Comparison of ENCODE assay signal across 8 cellular contexts in genomic region chr3:196637941-196638340, GRCh38. TPM values are rescaled to one million over a fixed set of nuclear protein-coding genes. Genes with fewer than 3 reads are reported as not detected.
A peak's percentile ranks its signal among the peaks of the same experiment; 100 is the strongest.
DNase-seq lines count a peak whose midpoint lies in the region; ATAC-seq and TF ChIP-seq lines count a peak whose summit lies in the region.
"Not testable (repeated sequence)": the region's sequence is repeated elsewhere in the genome, so short reads cannot be mapped to it uniquely, and the experiment has no call there.
"Had no signal": no experiment of that assay in that cellular context is flagged by ENCODE, and none has a peak within 500 bp of the region (broad histone marks: within the 10 kb centered on the region; RNA-seq: fewer than 3 reads in every experiment).

No MANE protein-coding gene starts in this region.

- H3K4me1 ChIP-seq in Loucy (ENCODE audit: insufficient read depth, low read length, poor library complexity, severe bottlenecking), result peaks cover 54% of the 10 kb centered on the region
- H3K4me1 ChIP-seq in left ventricle myocardium inferior, result peaks cover 38% of the 10 kb centered on the region

- H3K4me1 Mint-ChIP-seq in CD4-positive, alpha-beta T cell (ENCODE audit: low read depth), result peaks cover 79% of the 10 kb centered on the region
- peaks cover 77% of the 10 kb centered on the region for H3K4me1 Mint-ChIP-seq in activated CD4-positive, alpha-beta T cell treated with anti-CD3 and anti-CD28 coated beads, Interleukin-2, amount 10 ng/mL, durations not matched to agents 7 days and 5 days
- peaks cover 50% of the 10 kb centered on the region for H3K4me1 Mint-ChIP-seq in activated naive CD8-positive, alpha-beta T cell (ENCODE audit: low read depth)
- peaks cover 93 to 96% of the 10 kb centered on the region in 2 donors for H3K4me1 Mint-ChIP-seq in natural killer cell

- H3K9me3 ChIP-seq in CD4-positive, alpha-beta T cell (ENCODE audit: control insufficient read depth, low read length); Loucy (ENCODE audit: insufficient read depth, low read depth, low read length); left ventricle myocardium inferior (replicated peaks): not testable (repeated sequence)

- not testable (repeated sequence) for H3K27ac ChIP-seq in CD4-positive, alpha-beta T cell (ENCODE audit: low read depth, low read length)
- H3K27ac ChIP-seq in left ventricle myocardium inferior (replicated peaks), result peak overlapping the region; percentile 88

- peaks cover 30% of the 10 kb centered on the region for H4K20me1 ChIP-seq in Loucy (ENCODE audit: insufficient read depth, low read length, poor library complexity, severe bottlenecking)

- H3K9me2 ChIP-seq in Loucy (replicated peaks; ENCODE audit: low read depth, low read length), result not testable (repeated sequence)

- not testable (repeated sequence) for ATAC-seq in CD4-positive, alpha-beta T cell (ENCODE audit: poor library complexity); natural killer cell

- not testable (repeated sequence) for H2AFZ ChIP-seq in Loucy (ENCODE audit: low read length)

- H3K36me3 ChIP-seq in Loucy (ENCODE audit: insufficient read depth, low read length), result peaks cover 21% of the 10 kb centered on the region
- H3K36me3 ChIP-seq in left ventricle myocardium inferior, result not testable (repeated sequence)

- H3K4me2 ChIP-seq in Loucy (ENCODE audit: low read depth, low read length, poor library complexity, severe bottlenecking), result peak overlapping the region; percentile 85

- CTCF ChIA-PET in CD4-positive, alpha-beta T cell (lab: Charles Lee), result interaction anchor here (0.9 to 2.2 kb wide), 5 partner anchors 9 to 69 kb away, joined by 3 to 17 read pairs (median 3); no protein-coding TSS in a partner anchor
- CTCF ChIA-PET in activated CD4-positive, alpha-beta T cell treated with anti-CD3 and anti-CD28 coated beads, Interleukin-2, amount 10 ng/mL, durations not matched to agents 7 days and 5 days (lab: Charles Lee), result interaction anchor here (0.7 to 1.5 kb wide), 2 partner anchors 12 to 328 kb away, joined by 3 read pairs; no protein-coding TSS in a partner anchor

- peak overlapping the region; percentile 91 for H3K27ac Mint-ChIP-seq in CD4-positive, alpha-beta T cell
- H3K27ac Mint-ChIP-seq in activated CD4-positive, alpha-beta T cell treated with anti-CD3 and anti-CD28 coated beads, Interleukin-2, amount 10 ng/mL, durations not matched to agents 7 days and 5 days, result peak overlapping the region; percentile 74
- H3K27ac Mint-ChIP-seq in activated naive CD8-positive, alpha-beta T cell, result peak overlapping the region; percentile 41
- H3K27ac Mint-ChIP-seq in natural killer cell, result peak overlapping the region; percentile 96 to 98

- peaks cover 17% of the 10 kb centered on the region for H3K36me3 Mint-ChIP-seq in CD4-positive, alpha-beta T cell (ENCODE audit: low read depth)
- H3K36me3 Mint-ChIP-seq in activated CD4-positive, alpha-beta T cell treated with anti-CD3 and anti-CD28 coated beads, Interleukin-2, amount 10 ng/mL, durations not matched to agents 7 days and 5 days (ENCODE audit: low read depth), result peaks cover 36% of the 10 kb centered on the region
- H3K36me3 Mint-ChIP-seq in activated naive CD8-positive, alpha-beta T cell; natural killer cell: not testable (repeated sequence)

- peaks cover 100% of the 10 kb centered on the region for H3K79me2 ChIP-seq in Loucy (ENCODE audit: insufficient read depth, low read length)

- H3K27me3 Mint-ChIP-seq in CD4-positive, alpha-beta T cell; activated CD4-positive, alpha-beta T cell treated with anti-CD3 and anti-CD28 coated beads, Interleukin-2, amount 10 ng/mL, durations not matched to agents 7 days and 5 days; activated naive CD8-positive, alpha-beta T cell; natural killer cell (ENCODE audit: low read depth in 2 of 2): not testable (repeated sequence)

- TF ChIP-seq CTCF in CD4-positive, alpha-beta T cell (IDR thresholded peaks at IDR 0.05); Loucy (conservative IDR thresholded peaks at IDR 0.05; ENCODE audit: low read length); left ventricle myocardium inferior (IDR thresholded peaks at IDR 0.05; ENCODE audit: borderline replicate concordance); natural killer cell (IDR thresholded peaks at IDR 0.05): not testable (repeated sequence)

- not testable (repeated sequence) for H3F3A ChIP-seq in Loucy (ENCODE audit: low read depth)

- intact Hi-C loops in CD4-positive, alpha-beta T cell (cut with DNase I, micrococcal nuclease); left ventricle myocardium inferior (cut with micrococcal nuclease); natural killer cell (cut with micrococcal nuclease): not testable (repeated sequence)

- POLR2A ChIA-PET in CD4-positive, alpha-beta T cell (lab: Charles Lee), result interaction anchor here (2.8 to 3.5 kb wide), 2 partner anchors 27 to 69 kb away, joined by 12 to 29 read pairs; partner anchors contain the start of genes FBXO45 and WDR53
- POLR2A ChIA-PET in activated CD4-positive, alpha-beta T cell treated with anti-CD3 and anti-CD28 coated beads, Interleukin-2, amount 10 ng/mL, durations not matched to agents 7 days and 5 days (lab: Charles Lee), result not testable (repeated sequence)

- peak overlapping the region; percentile 98 for H3K9ac ChIP-seq in Loucy (ENCODE audit: low read depth, low read length, poor library complexity, severe bottlenecking)

- peak overlapping the region; percentile 93 for H3K4me3 ChIP-seq in Loucy (ENCODE audit: low read length, poor library complexity, severe bottlenecking)
- H3K4me3 ChIP-seq in left ventricle myocardium inferior, result not testable (repeated sequence)

- H3K27me3 ChIP-seq in CD4-positive, alpha-beta T cell (ENCODE audit: control insufficient read depth, insufficient read depth, low read length), result not testable (repeated sequence)
- H3K27me3 ChIP-seq in Loucy (ENCODE audit: insufficient read depth, low read length, poor library complexity, severe bottlenecking) (peaks cover 26% of the 10 kb centered on the region), left ventricle myocardium inferior (ENCODE audit: low read depth) (peaks cover 17% of the 10 kb centered on the region)

- not testable (repeated sequence) for DNase-seq in CD4-positive, alpha-beta T cell; activated CD4-positive, alpha-beta T cell treated with anti-CD3 and anti-CD28 coated beads, Interleukin-2, amount 10 ng/mL, durations not matched to agents 7 days and 5 days; left ventricle myocardium inferior; natural killer cell
- DNase-seq in OCI-M1 (lab: John Stamatoyannopoulos, UW), result peak; percentile 23

- not testable (repeated sequence) for H3K9me3 Mint-ChIP-seq in CD4-positive, alpha-beta T cell; activated CD4-positive, alpha-beta T cell treated with anti-CD3 and anti-CD28 coated beads, Interleukin-2, amount 10 ng/mL, durations not matched to agents 7 days and 5 days; activated naive CD8-positive, alpha-beta T cell (ENCODE audit: low read depth); natural killer cell

- H3K4me3 Mint-ChIP-seq in CD4-positive, alpha-beta T cell, result peak overlapping the region; percentile 76
- peak overlapping the region; percentile 55 for H3K4me3 Mint-ChIP-seq in activated CD4-positive, alpha-beta T cell treated with anti-CD3 and anti-CD28 coated beads, Interleukin-2, amount 10 ng/mL, durations not matched to agents 7 days and 5 days
- peak overlapping the region; percentile 47 for H3K4me3 Mint-ChIP-seq in activated naive CD8-positive, alpha-beta T cell
- H3K4me3 Mint-ChIP-seq in natural killer cell, result peak overlapping the region; percentile 93

RNA-seq across cellular contexts. Expression of gene NRROS, which starts 1.6 kb away (rescaled TPM):
- total RNA-seq in CD4-positive, alpha-beta T cell, result 1 to 10 TPM; 7.4 to 8.4 TPM
- 10 to 100 TPM; 36.6 to 40.6 TPM for total RNA-seq in activated CD4-positive, alpha-beta T cell treated with anti-CD3 and anti-CD28 coated beads, Interleukin-2, amount 10 ng/mL, durations not matched to agents 7 days and 5 days
- total RNA-seq in left ventricle myocardium inferior, result 2.4 TPM
- total RNA-seq in natural killer cell, result 10 to 100 TPM; 32.5 to 56.3 (median 56.2) TPM
- total RNA-seq: HT-29 had no signal

Comparison
In these comparisons a context has a peak if more than half of its experiments do, and no peak if none do; other contexts are left out.
1. H3K27ac Mint-ChIP-seq: peak in every context shown above with its lines; median percentile 97 in natural killer cell; 91 in CD4-positive, alpha-beta T cell; 74 in activated CD4-positive, alpha-beta T cell treated with anti-CD3 and anti-CD28 coated beads, Interleukin-2, amount 10 ng/mL, durations not matched to agents 7 days and 5 days; 41 in activated naive CD8-positive, alpha-beta T cell.